8 cellular contexts compared by ENCODE assay signal in the genomic region with DNA sequence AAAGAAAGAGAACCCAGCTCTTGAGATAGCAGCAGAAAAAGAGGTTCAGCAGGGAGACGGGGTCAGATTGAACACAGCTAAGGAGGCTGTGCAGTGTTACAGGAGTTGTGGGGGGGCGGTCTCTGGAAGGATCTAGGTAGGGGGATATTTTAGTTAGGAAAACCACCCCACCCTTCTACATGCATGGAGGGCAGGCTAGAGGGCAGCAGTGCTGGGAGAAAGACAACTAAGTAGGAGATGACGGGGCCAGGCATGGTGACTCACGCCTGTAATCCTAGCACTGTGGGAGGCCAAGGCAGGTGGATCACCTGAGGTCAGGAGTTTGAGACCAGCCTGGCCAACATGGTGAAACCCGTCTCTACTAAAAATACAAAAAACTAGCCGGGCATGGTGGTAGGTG.
DNase-seq lines count a peak whose midpoint lies in the region; ATAC-seq and TF ChIP-seq lines count a peak whose summit lies in the region.
"Not testable (repeated sequence)": the region's sequence is repeated elsewhere in the genome, so short reads cannot be mapped to it uniquely, and the experiment has no call there.

No MANE protein-coding gene starts in this region.

- H2BK120ac ChIP-seq in trophoblast cell (ENCODE audit: insufficient read depth, low read length, poor library complexity), result not testable (repeated sequence)

- no CpG with 5 or more reads among the region's 6 CpGs for WGBS in trophoblast cell (ENCODE audit: extremely low coverage, insufficient coverage, insufficient read length)

- BruUV-seq in MCF 10A (replicated peaks; lab: Mats Ljungman, UMichigan), result not testable (repeated sequence)

- POLR2A ChIA-PET in MCF 10A (lab: Yijun Ruan, JAX), result not testable (repeated sequence)

- not testable (repeated sequence) for H3K27me3 ChIP-seq in RWPE2 (ENCODE audit: insufficient read depth, poor library complexity, severe bottlenecking); foreskin keratinocyte; trophoblast cell (ENCODE audit: insufficient read depth, low read length)

- H3K79me1 ChIP-seq in trophoblast cell (ENCODE audit: low read length), result not testable (repeated sequence)

- not testable (repeated sequence) for H3K79me2 ChIP-seq in trophoblast cell (ENCODE audit: control insufficient read depth, insufficient read depth, low read length, poor library complexity)

- H3K4me3 Mint-ChIP-seq in activated CD4-positive, alpha-beta T cell treated with anti-CD3 and anti-CD28 coated beads, Interleukin-2, amount 10 ng/mL, durations not matched to agents 24 days and 14 days; MCF 10A (ENCODE audit: unreplicated experiment): not testable (repeated sequence)

- not testable (repeated sequence) for H3K36me3 Mint-ChIP-seq in activated CD4-positive, alpha-beta T cell treated with anti-CD3 and anti-CD28 coated beads, Interleukin-2, amount 10 ng/mL, durations not matched to agents 24 days and 14 days (ENCODE audit: low read depth); MCF 10A (ENCODE audit: insufficient read depth, unreplicated experiment)

- H2BK5ac ChIP-seq in trophoblast cell (ENCODE audit: low read depth, low read length, poor library complexity), result not testable (repeated sequence)

- H3K18ac ChIP-seq in trophoblast cell (ENCODE audit: low read length), result not testable (repeated sequence)

- intact Hi-C loops in activated CD4-positive, alpha-beta T cell treated with anti-CD3 and anti-CD28 coated beads, Interleukin-2, amount 10 ng/mL, durations not matched to agents 24 days and 14 days (cut with micrococcal nuclease), result loop anchor here (5.0 kb wide), 1 partner anchor 39 kb away; no protein-coding TSS in a partner anchor
- intact Hi-C loops in MCF 10A (cut with micrococcal nuclease), result loop anchor here (10.0 kb wide), 1 partner anchor 126 kb away; no protein-coding TSS in a partner anchor

- H3K27me3 Mint-ChIP-seq in activated CD4-positive, alpha-beta T cell treated with anti-CD3 and anti-CD28 coated beads, Interleukin-2, amount 10 ng/mL, durations not matched to agents 24 days and 14 days, result peaks cover 14% of the 10 kb centered on the region
- H3K27me3 Mint-ChIP-seq in MCF 10A (ENCODE audit: insufficient read depth, unreplicated experiment), result not testable (repeated sequence)

- not testable (repeated sequence) for H3K4me2 ChIP-seq in trophoblast cell (ENCODE audit: low read length)

- H3K27ac ChIP-seq in RWPE2 (ENCODE audit: poor library complexity, severe bottlenecking); foreskin keratinocyte; trophoblast cell (ENCODE audit: low read depth, low read length): not testable (repeated sequence)

- H4K91ac ChIP-seq in trophoblast cell (ENCODE audit: low read depth, low read length), result peak overlapping the region; percentile 49

- not testable (repeated sequence) for H2AK5ac ChIP-seq in trophoblast cell (ENCODE audit: low read length)

- 0 out of 3 replicates have a peak, but pooled peaks have one; percentile 38 for ATAC-seq in RWPE2 (ENCODE audit: low read depth)
- peak; percentile 35 for ATAC-seq in foreskin keratinocyte

- not testable (repeated sequence) for H3K9me3 ChIP-seq in RWPE2 (ENCODE audit: severe bottlenecking); trophoblast cell (ENCODE audit: insufficient read depth, low read depth, low read length)

- H3K9me3 Mint-ChIP-seq in activated CD4-positive, alpha-beta T cell treated with anti-CD3 and anti-CD28 coated beads, Interleukin-2, amount 10 ng/mL, durations not matched to agents 24 days and 14 days; MCF 10A (ENCODE audit: unreplicated experiment): not testable (repeated sequence)

- H3K9ac ChIP-seq in trophoblast cell (ENCODE audit: low read length), result not testable (repeated sequence)

- peak overlapping the region; percentile 38 for H2BK12ac ChIP-seq in trophoblast cell (ENCODE audit: low read length)

- H2AFZ ChIP-seq in trophoblast cell (ENCODE audit: insufficient read depth, low read length, poor library complexity), result not testable (repeated sequence)

- not testable (repeated sequence) for H4K12ac ChIP-seq in trophoblast cell (ENCODE audit: low read depth, low read length)

- not testable (repeated sequence) for TF ChIP-seq CTCF in RWPE2 (IDR thresholded peaks at IDR 0.05; ENCODE audit: poor library complexity, severe bottlenecking); MCF 10A (IDR thresholded peaks at IDR 0.05; ENCODE audit: unreplicated experiment); foreskin keratinocyte (conservative IDR thresholded peaks at IDR 0.05)

- not testable (repeated sequence) for H3K36me3 ChIP-seq in RWPE2 (ENCODE audit: low read depth); trophoblast cell (ENCODE audit: control insufficient read depth in 1 of 2, insufficient read depth in 2 of 2, low read length in 2 of 2)

- CTCF ChIA-PET in MCF 10A (lab: Yijun Ruan, JAX), result interaction anchor here (0.6 to 2.0 kb wide), 4 partner anchors 39 to 1523 kb away, joined by 3 to 14 read pairs (median 4); no protein-coding TSS in a partner anchor

- not testable (repeated sequence) for H3K23ac ChIP-seq in trophoblast cell (ENCODE audit: low read length)

- H3K4me1 ChIP-seq in RWPE2 (ENCODE audit: insufficient read depth, poor library complexity, severe bottlenecking); foreskin keratinocyte: not testable (repeated sequence)
- peaks cover 8 to 15% of the 10 kb centered on the region in 2 experiments for H3K4me1 ChIP-seq in trophoblast cell (ENCODE audit: control insufficient read depth in 1 of 2, insufficient read depth in 2 of 2, low read length in 2 of 2)

- H3K4ac ChIP-seq in trophoblast cell (ENCODE audit: low read depth, low read length), result not testable (repeated sequence)

- H3K27ac Mint-ChIP-seq in activated CD4-positive, alpha-beta T cell treated with anti-CD3 and anti-CD28 coated beads, Interleukin-2, amount 10 ng/mL, durations not matched to agents 24 days and 14 days, result peak overlapping the region; percentile 41
- not testable (repeated sequence) for H3K27ac Mint-ChIP-seq in MCF 10A (ENCODE audit: low read depth, unreplicated experiment)

- not testable (repeated sequence) for H3K14ac ChIP-seq in trophoblast cell (ENCODE audit: low read length)

- DNase-seq in ELR (ENCODE audit: low read depth) (peak; percentile 49), HT1080 (ENCODE audit: low read depth) (peak; percentile 45), MCF 10A (ENCODE audit: unreplicated experiment) (peak; percentile 26), mesenteric fat pad (ENCODE audit: low spot score) (peak; percentile 33), trophoblast cell (peak in 1 of 2 donors; percentile 4)
- not testable (repeated sequence) for DNase-seq in RWPE2 (ENCODE audit: low spot score); activated CD4-positive, alpha-beta T cell treated with anti-CD3 and anti-CD28 coated beads, Interleukin-2, amount 10 ng/mL, durations not matched to agents 24 days and 14 days; foreskin keratinocyte

- H3K4me1 Mint-ChIP-seq in activated CD4-positive, alpha-beta T cell treated with anti-CD3 and anti-CD28 coated beads, Interleukin-2, amount 10 ng/mL, durations not matched to agents 24 days and 14 days, result not testable (repeated sequence)
- H3K4me1 Mint-ChIP-seq in MCF 10A (ENCODE audit: insufficient read depth, unreplicated experiment), result peaks cover 21% of the 10 kb centered on the region

- not testable (repeated sequence) for H4K8ac ChIP-seq in trophoblast cell (ENCODE audit: low read depth, low read length)

- not testable (repeated sequence) for H3K4me3 ChIP-seq in RWPE2 (ENCODE audit: severe bottlenecking); trophoblast cell (ENCODE audit: low read depth, low read length)
